Comparison of ENCODE assay signal across 1 cellular context in genomic region chr14:92389598-92390126, GRCh38.
TF ChIP-seq lines count a peak whose summit lies in the region.

No MANE protein-coding gene starts in this region.

TF ChIP-seq in GM12878, 131 proteins besides CTCF, POLR2A, EP300 and RAD21 (continued from another document):
- TF ChIP-seq ZNF592 (IDR thresholded peaks at IDR 0.05) (no peak), SMAD5 (IDR thresholded peaks at IDR 0.05; ENCODE audit: low read depth) (no peak), RELB (IDR thresholded peaks at IDR 0.05; ENCODE audit: low read depth) (no peak), SREBF2 (IDR thresholded peaks at IDR 0.05; ENCODE audit: low read length) (no peak), MEF2B (IDR thresholded peaks at IDR 0.05; ENCODE audit: partially characterized antibody, poor library complexity, severe bottlenecking) (no peak), BCLAF1 (IDR thresholded peaks at IDR 0.05) (no peak), SKIL (IDR thresholded peaks at IDR 0.05; ENCODE audit: low read depth, poor library complexity, severe bottlenecking) (no peak), FOS (IDR thresholded peaks at IDR 0.05; ENCODE audit: borderline replicate concordance, extremely low read depth, insufficient read length) (no peak), IRF3 (IDR thresholded peaks at IDR 0.05) (no peak), SP1 (IDR thresholded peaks at IDR 0.05; ENCODE audit: low read depth, low read length) (no peak), FOXK2 (IDR thresholded peaks at IDR 0.05) (no peak)
